Comparison of ENCODE assay signal across 19 cellular contexts in the genomic region with DNA sequence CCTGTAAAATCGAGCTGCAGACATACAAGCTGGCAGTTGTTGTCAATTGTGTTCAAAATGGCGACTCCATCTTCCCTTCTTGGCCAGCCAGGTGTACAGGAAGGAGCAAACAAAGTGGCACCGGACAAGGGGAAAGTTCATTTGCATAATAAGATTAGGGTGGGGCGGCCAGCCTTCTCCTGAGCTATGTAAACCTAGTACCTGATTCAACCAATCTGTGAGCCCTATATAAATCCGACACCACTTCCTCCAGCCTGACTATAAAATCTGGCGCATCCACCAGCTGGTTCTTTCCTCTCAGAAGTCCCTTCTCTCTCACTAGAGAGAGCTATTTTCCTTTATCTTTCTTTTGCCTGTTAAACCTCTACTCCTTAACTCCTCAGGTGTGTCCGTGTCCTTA. TPM values are rescaled to one million over a fixed set of nuclear protein-coding genes. Genes with fewer than 3 reads are reported as not detected.
DNase-seq lines count a peak whose midpoint lies in the region; ATAC-seq and TF ChIP-seq lines count a peak whose summit lies in the region.
"Had no signal": no experiment of that assay in that cellular context is flagged by ENCODE, and none has a peak within 500 bp of the region (broad histone marks: within the 10 kb centered on the region; RNA-seq: fewer than 3 reads in every experiment).

No MANE protein-coding gene starts in this region.

- POLR2A ChIA-PET in WTC11 (lab: Charles Lee): interaction anchor here (0.7 to 0.8 kb wide), 2 partner anchors 9 to 57 kb away, joined by 3 to 5 read pairs; no protein-coding TSS in a partner anchor

- in situ Hi-C loops in G401 (cut with HindIII; ENCODE audit: low sequenced_read_pairs): no loop called here

- TF ChIP-seq CTCF in WTC11 (IDR thresholded peaks at IDR 0.05) (no peak), testis (IDR thresholded peaks at IDR 0.05) (no peak), suprapubic skin (IDR thresholded peaks at IDR 0.05) (no peak)

- H3K36me3 Mint-ChIP-seq in activated CD4-positive, alpha-beta T cell treated with anti-CD3 and anti-CD28 coated beads, Interleukin-2, amount 10 ng/mL, durations not matched to agents 24 days and 14 days (ENCODE audit: low read depth): no peaks in the 10 kb centered on the region
- no peaks in the 10 kb centered on the region for H3K36me3 Mint-ChIP-seq in WTC11
- H3K36me3 Mint-ChIP-seq: stimulated activated naive B cell treated with anti-CD40 and anti-IgM and Interleukin-4, amounts not matched to agents 10 μg/mL and 1 μg/mL and 100 μg/mL, for 72 hours; type B pancreatic cell had no signal

- H3K4me1 ChIP-seq in testis (no peaks in the 10 kb centered on the region), suprapubic skin (no peaks in the 10 kb centered on the region)

- CTCF ChIA-PET in WTC11 (lab: Charles Lee): interaction anchor here (0.6 to 1.7 kb wide), 7 partner anchors 13 to 121 kb away, joined by 3 to 5 read pairs (median 3); no protein-coding TSS in a partner anchor

- no peak for TF ChIP-seq POLR2A in testis (IDR thresholded peaks at IDR 0.05)
- TF ChIP-seq POLR2A in suprapubic skin (IDR thresholded peaks at IDR 0.05): no peak

- no peaks in the 10 kb centered on the region for H3K27me3 ChIP-seq in testis
- no peaks in the 10 kb centered on the region for H3K27me3 ChIP-seq in suprapubic skin

- peak; percentile 39 for DNase-seq in activated CD4-positive, alpha-beta T cell treated with anti-CD3 and anti-CD28 coated beads, Interleukin-2, amount 10 ng/mL, durations not matched to agents 24 days and 14 days
- DNase-seq in activated CD4-positive, alpha-beta T cell treated with anti-CD3 and anti-CD28 coated beads, Interleukin-2, amount 50 U/mL, for 1 hour: no peak
- DNase-seq in NCI-H2196 treated with DMSO at 0.1 percent for 48 hours (lab: John Stamatoyannopoulos, UW; ENCODE audit: unreplicated experiment) (peak; percentile 40), WTC11 (ENCODE audit: low spot score) (no peak), testis (no peak), suprapubic skin (ENCODE audit: low spot score in 2 of 2) (no peak), COLO829 (ENCODE audit: low spot score) (no peak), G401 (ENCODE audit: low spot score) (no peak)
- DNase-seq: activated effector memory CD4-positive, alpha-beta T cell treated with Interleukin-2 at 50 U/mL for 16 hours; amygdala; DMS79 treated with DMSO at 0.1 percent for 48 hours; H7; NCI-H1694; OCI-M1; stimulated activated naive B cell treated with anti-CD40 and anti-IgM and Interleukin-4, amounts not matched to agents 10 μg/mL and 1 μg/mL and 100 μg/mL, for 72 hours had no signal

- no peak overlapping the region for H3K4me3 Mint-ChIP-seq in activated CD4-positive, alpha-beta T cell treated with anti-CD3 and anti-CD28 coated beads, Interleukin-2, amount 10 ng/mL, durations not matched to agents 24 days and 14 days
- no peak overlapping the region for H3K4me3 Mint-ChIP-seq in WTC11
- H3K4me3 Mint-ChIP-seq: stimulated activated naive B cell treated with anti-CD40 and anti-IgM and Interleukin-4, amounts not matched to agents 10 μg/mL and 1 μg/mL and 100 μg/mL, for 72 hours; type B pancreatic cell had no signal

- H3K27ac ChIP-seq in testis: no peak overlapping the region
- no peak overlapping the region for H3K27ac ChIP-seq in suprapubic skin
- H3K27ac ChIP-seq: epithelial cell of prostate, SK-N-MC had no signal

- intact Hi-C loops in activated CD4-positive, alpha-beta T cell treated with anti-CD3 and anti-CD28 coated beads, Interleukin-2, amount 10 ng/mL, durations not matched to agents 24 days and 14 days (cut with micrococcal nuclease): no loop called here
- intact Hi-C loops in testis (cut with DNase I; ENCODE audit: low total_unique reads): no loop called here

- H3K4me1 Mint-ChIP-seq in activated CD4-positive, alpha-beta T cell treated with anti-CD3 and anti-CD28 coated beads, Interleukin-2, amount 10 ng/mL, durations not matched to agents 24 days and 14 days: peaks cover 14% of the 10 kb centered on the region
- peaks cover 12% of the 10 kb centered on the region for H3K4me1 Mint-ChIP-seq in WTC11

- no peak overlapping the region for H3K27ac Mint-ChIP-seq in activated CD4-positive, alpha-beta T cell treated with anti-CD3 and anti-CD28 coated beads, Interleukin-2, amount 10 ng/mL, durations not matched to agents 24 days and 14 days
- H3K27ac Mint-ChIP-seq in WTC11: no peak overlapping the region
- H3K27ac Mint-ChIP-seq: stimulated activated naive B cell treated with anti-CD40 and anti-IgM and Interleukin-4, amounts not matched to agents 10 μg/mL and 1 μg/mL and 100 μg/mL, for 72 hours; type B pancreatic cell had no signal

- H3K36me3 ChIP-seq in testis (ENCODE audit: low read depth, missing control alignments): no peaks in the 10 kb centered on the region
- no peaks in the 10 kb centered on the region for H3K36me3 ChIP-seq in suprapubic skin

- peak; percentile 58 for ATAC-seq in WTC11
- ATAC-seq: stimulated activated naive B cell treated with anti-CD40 and anti-IgM and Interleukin-4, amounts not matched to agents 10 μg/mL and 1 μg/mL and 100 μg/mL, for 72 hours had no signal

- H3K4me3 ChIP-seq in testis (peak overlapping the region; percentile 22 to 29), suprapubic skin (no peak overlapping the region)
- H3K4me3 ChIP-seq: SK-N-MC, smooth muscle cell had no signal

- H3K27me3 Mint-ChIP-seq in activated CD4-positive, alpha-beta T cell treated with anti-CD3 and anti-CD28 coated beads, Interleukin-2, amount 10 ng/mL, durations not matched to agents 24 days and 14 days: peaks cover 2% of the 10 kb centered on the region
- H3K27me3 Mint-ChIP-seq in WTC11 (ENCODE audit: low read depth): no peaks in the 10 kb centered on the region
- H3K27me3 Mint-ChIP-seq: stimulated activated naive B cell treated with anti-CD40 and anti-IgM and Interleukin-4, amounts not matched to agents 10 μg/mL and 1 μg/mL and 100 μg/mL, for 72 hours had no signal

- H3K9me3 ChIP-seq in testis (no peaks in the 10 kb centered on the region), suprapubic skin (no peaks in the 10 kb centered on the region)

- no peak for TF ChIP-seq EP300 in suprapubic skin (IDR thresholded peaks at IDR 0.05)

- WGBS in testis, 2 donors: 45 to 69% methylated on average over 7 of the region's 7 CpGs
- WGBS in suprapubic skin: 75% methylated on average over 7 of the region's 7 CpGs

- peaks cover 12% of the 10 kb centered on the region for H3K9me3 Mint-ChIP-seq in activated CD4-positive, alpha-beta T cell treated with anti-CD3 and anti-CD28 coated beads, Interleukin-2, amount 10 ng/mL, durations not matched to agents 24 days and 14 days
- H3K9me3 Mint-ChIP-seq in WTC11: no peaks in the 10 kb centered on the region
- H3K9me3 Mint-ChIP-seq: type B pancreatic cell had no signal

TF ChIP-seq in WTC11, 78 proteins besides CTCF, POLR2A, EP300 and RAD21:
- TF ChIP-seq, protein P1, sequence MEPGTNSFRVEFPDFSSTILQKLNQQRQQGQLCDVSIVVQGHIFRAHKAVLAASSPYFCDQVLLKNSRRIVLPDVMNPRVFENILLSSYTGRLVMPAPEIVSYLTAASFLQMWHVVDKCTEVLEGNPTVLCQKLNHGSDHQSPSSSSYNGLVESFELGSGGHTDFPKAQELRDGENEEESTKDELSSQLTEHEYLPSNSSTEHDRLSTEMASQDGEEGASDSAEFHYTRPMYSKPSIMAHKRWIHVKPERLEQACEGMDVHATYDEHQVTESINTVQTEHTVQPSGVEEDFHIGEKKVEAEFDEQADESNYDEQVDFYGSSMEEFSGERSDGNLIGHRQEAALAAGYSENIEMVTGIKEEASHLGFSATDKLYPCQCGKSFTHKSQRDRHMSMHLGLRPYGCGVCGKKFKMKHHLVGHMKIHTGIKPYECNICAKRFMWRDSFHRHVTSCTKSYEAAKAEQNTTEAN (CRISPR knock-in tag; IDR thresholded peaks at IDR 0.05): no peak
- no peak for TF ChIP-seq ZSCAN18 (CRISPR knock-in tag; IDR thresholded peaks at IDR 0.05)
- TF ChIP-seq EMX1 (CRISPR knock-in tag; IDR thresholded peaks at IDR 0.05): no peak
- TF ChIP-seq TEAD1 (CRISPR knock-in tag; IDR thresholded peaks at IDR 0.05): no peak
- TF ChIP-seq ZNF232 (CRISPR knock-in tag; IDR thresholded peaks at IDR 0.05): no peak
- TF ChIP-seq NFATC4 (CRISPR knock-in tag; IDR thresholded peaks at IDR 0.05): no peak
- TF ChIP-seq ZNF423 (CRISPR knock-in tag; IDR thresholded peaks at IDR 0.05): no peak
- TF ChIP-seq, protein P2, sequence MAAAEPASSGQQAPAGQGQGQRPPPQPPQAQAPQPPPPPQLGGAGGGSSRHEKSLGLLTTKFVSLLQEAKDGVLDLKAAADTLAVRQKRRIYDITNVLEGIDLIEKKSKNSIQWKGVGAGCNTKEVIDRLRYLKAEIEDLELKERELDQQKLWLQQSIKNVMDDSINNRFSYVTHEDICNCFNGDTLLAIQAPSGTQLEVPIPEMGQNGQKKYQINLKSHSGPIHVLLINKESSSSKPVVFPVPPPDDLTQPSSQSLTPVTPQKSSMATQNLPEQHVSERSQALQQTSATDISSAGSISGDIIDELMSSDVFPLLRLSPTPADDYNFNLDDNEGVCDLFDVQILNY (CRISPR knock-in tag; IDR thresholded peaks at IDR 0.05): no peak
- TF ChIP-seq IRF2 (CRISPR knock-in tag; IDR thresholded peaks at IDR 0.05; ENCODE audit: borderline replicate concordance, low read depth): no peak

RNA-seq across cellular contexts. Expression of gene HBS1L, which starts 8.1 kb away (rescaled TPM):
- total RNA-seq in activated CD4-positive, alpha-beta T cell treated with anti-CD3 and anti-CD28 coated beads, Interleukin-2, amount 10 ng/mL, durations not matched to agents 24 days and 14 days: 94.4 and 104 TPM in 2 replicates
- 86.0 to 95.4 TPM (median 91.0 TPM) in 3 replicates for total RNA-seq in WTC11 (2021)
- total RNA-seq in testis: 10 to 100 TPM; 41.1 to 54.9 TPM
- polyA plus RNA-seq in testis (ENCODE audit: insufficient read depth, low read depth, low replicate concordance): 51.8 TPM
- total RNA-seq in suprapubic skin: 10 to 100 TPM; 33.9 to 43.0 (median 36.1) TPM
- total RNA-seq in G401 (2014; rRNA removed; shearing (Covaris generic)): 104 and 137 TPM in 2 replicates

Comparison
In these comparisons a context has a peak if more than half of its experiments do, and no peak if none do; other contexts are left out.
1. DNase-seq: peak in activated CD4-positive, alpha-beta T cell treated with anti-CD3 and anti-CD28 coated beads, Interleukin-2, amount 10 ng/mL, durations not matched to agents 24 days and 14 days (single experiment) and NCI-H2196 treated with DMSO at 0.1 percent for 48 hours (single experiment); none in activated CD4-positive, alpha-beta T cell treated with anti-CD3 and anti-CD28 coated beads, Interleukin-2, amount 50 U/mL, for 1 hour (single experiment), WTC11 (single experiment), testis (single experiment), suprapubic skin (0 of 2), COLO829 (single experiment) and G401 (single experiment).